In the genomic region with DNA sequence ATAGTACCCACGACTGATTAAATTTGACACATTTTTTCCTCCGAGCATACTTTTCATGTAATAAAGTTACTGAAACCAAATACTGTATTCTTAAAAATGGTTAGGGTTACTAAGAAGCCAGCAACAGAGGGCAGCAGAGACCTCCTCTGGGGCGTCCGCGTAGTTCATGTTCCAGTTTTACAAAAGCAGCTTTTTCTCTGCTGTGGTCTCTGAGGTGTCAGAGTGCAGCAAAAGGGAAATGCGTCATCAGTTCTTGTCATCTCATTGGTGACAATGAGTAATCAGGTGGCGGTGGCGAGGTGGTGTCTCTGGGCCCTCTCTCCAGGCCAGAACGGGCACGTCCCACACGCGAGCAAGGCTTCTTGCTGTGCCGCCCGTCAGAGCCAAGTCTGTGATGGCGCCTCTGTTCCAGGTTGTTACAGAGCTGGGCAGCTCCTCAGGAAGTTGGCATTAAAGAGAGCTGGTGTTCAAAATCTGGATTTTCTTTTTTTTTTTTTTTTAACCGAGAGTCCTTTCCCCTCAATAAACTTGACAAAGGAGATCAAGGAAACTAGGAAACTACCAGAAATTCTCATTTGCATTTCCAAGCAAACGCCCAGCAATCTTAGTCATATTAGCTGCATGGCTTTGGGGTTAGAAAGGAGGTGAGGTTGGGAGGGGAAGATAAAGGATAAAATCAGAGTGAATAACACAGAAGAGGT, we compare ENCODE assay signal across 1 cellular context.
TF ChIP-seq lines count a peak whose summit lies in the region.

No MANE protein-coding gene starts in this region.

TF ChIP-seq in HepG2, 621 proteins besides CTCF, POLR2A, EP300 and RAD21 (continued from another document and continues in another):
- no peak for TF ChIP-seq MLXIP (CRISPR knock-in tag; IDR thresholded peaks at IDR 0.05; ENCODE audit: borderline replicate concordance)
- TF ChIP-seq TBL1XR1 (IDR thresholded peaks at IDR 0.05; ENCODE audit: borderline replicate concordance, low read length, partially characterized antibody): no peak
- TF ChIP-seq ZHX1 (CRISPR knock-in tag; IDR thresholded peaks at IDR 0.05; ENCODE audit: low read depth): peak; percentile 95
- TF ChIP-seq ZBTB38 (CRISPR knock-in tag; IDR thresholded peaks at IDR 0.05): peak; percentile 73
- 0 out of 2 replicates have a peak, but pooled peaks have one; percentile 35 for TF ChIP-seq SOX13 (IDR thresholded peaks at IDR 0.05)
- TF ChIP-seq SOX13 (CRISPR knock-in tag; conservative IDR thresholded peaks at IDR 0.05 in 1 of 2, IDR thresholded peaks at IDR 0.05 in 1 of 2): peak in 1 of 2 experiments; percentile 67; a peak in 1 of 4 replicates
- peak; percentile 33; the same call in 1 of the 2 replicates for TF ChIP-seq HNF1A (IDR thresholded peaks at IDR 0.05; ENCODE audit: low read depth)
- TF ChIP-seq HNF1A (CRISPR knock-in tag; IDR thresholded peaks at IDR 0.05; ENCODE audit: borderline replicate concordance): 0 out of 2 replicates have a peak, but pooled peaks have one; percentile 19
- TF ChIP-seq GMEB2 (CRISPR knock-in tag; IDR thresholded peaks at IDR 0.05; ENCODE audit: low read depth): no peak
- TF ChIP-seq ZNF34 (CRISPR knock-in tag; IDR thresholded peaks at IDR 0.05; ENCODE audit: borderline replicate concordance): no peak
- TF ChIP-seq NR2F2 (IDR thresholded peaks at IDR 0.05; ENCODE audit: borderline replicate concordance, low read depth): peak; percentile 62; the same call in 1 of the 2 replicates
- no peak for TF ChIP-seq CHCHD3 (CRISPR knock-in tag; IDR thresholded peaks at IDR 0.05)
- peak; percentile 69; the same call in 1 of the 2 replicates for TF ChIP-seq ZNF225 (CRISPR knock-in tag; IDR thresholded peaks at IDR 0.05)
- no peak; the same call in 1 of the 2 replicates for TF ChIP-seq ZNF850 (CRISPR knock-in tag; conservative IDR thresholded peaks at IDR 0.05)
- no peak for TF ChIP-seq TOPORS (CRISPR knock-in tag; IDR thresholded peaks at IDR 0.05)
- TF ChIP-seq ZNF143 (CRISPR knock-in tag; IDR thresholded peaks at IDR 0.05): 0 out of 2 replicates have a peak, but pooled peaks have one; percentile 40
- TF ChIP-seq SOX6 (IDR thresholded peaks at IDR 0.05): no peak
- TF ChIP-seq SOX6 (CRISPR knock-in tag; IDR thresholded peaks at IDR 0.05): peak; percentile 79
- no peak for TF ChIP-seq CHD2 (IDR thresholded peaks at IDR 0.05; ENCODE audit: low read depth, low read length)
- no peak for TF ChIP-seq ARID2 (CRISPR knock-in tag; IDR thresholded peaks at IDR 0.05; ENCODE audit: borderline replicate concordance)
- no peak for TF ChIP-seq ZNF777 (CRISPR knock-in tag; IDR thresholded peaks at IDR 0.05)
- TF ChIP-seq CBFB (CRISPR knock-in tag; IDR thresholded peaks at IDR 0.05): no peak
- no peak for TF ChIP-seq SRY (CRISPR knock-in tag; IDR thresholded peaks at IDR 0.05)
- TF ChIP-seq ZKSCAN1 (IDR thresholded peaks at IDR 0.05; ENCODE audit: low read length): 0 out of 2 replicates have a peak, but pooled peaks have one; percentile 7
- TF ChIP-seq RARA (CRISPR knock-in tag; IDR thresholded peaks at IDR 0.05): peak; percentile 57; the same call in 1 of the 2 replicates
- no peak; the same call in 1 of the 2 replicates for TF ChIP-seq ZNF772 (CRISPR knock-in tag; IDR thresholded peaks at IDR 0.05)
- no peak for TF ChIP-seq SNAPC5 (CRISPR knock-in tag; IDR thresholded peaks at IDR 0.05; ENCODE audit: borderline replicate concordance)
- TF ChIP-seq ZSCAN12 (CRISPR knock-in tag; IDR thresholded peaks at IDR 0.05): 0 out of 2 replicates have a peak, but pooled peaks have one; percentile 7
- TF ChIP-seq ZNF513 (CRISPR knock-in tag; conservative IDR thresholded peaks at IDR 0.05): no peak
- TF ChIP-seq ZNF362 (CRISPR knock-in tag; IDR thresholded peaks at IDR 0.05; ENCODE audit: borderline replicate concordance): peak; percentile 16; the same call in 1 of the 2 replicates
- TF ChIP-seq THAP11 (CRISPR knock-in tag; IDR thresholded peaks at IDR 0.05): peak; percentile 83
- TF ChIP-seq, protein P1, sequence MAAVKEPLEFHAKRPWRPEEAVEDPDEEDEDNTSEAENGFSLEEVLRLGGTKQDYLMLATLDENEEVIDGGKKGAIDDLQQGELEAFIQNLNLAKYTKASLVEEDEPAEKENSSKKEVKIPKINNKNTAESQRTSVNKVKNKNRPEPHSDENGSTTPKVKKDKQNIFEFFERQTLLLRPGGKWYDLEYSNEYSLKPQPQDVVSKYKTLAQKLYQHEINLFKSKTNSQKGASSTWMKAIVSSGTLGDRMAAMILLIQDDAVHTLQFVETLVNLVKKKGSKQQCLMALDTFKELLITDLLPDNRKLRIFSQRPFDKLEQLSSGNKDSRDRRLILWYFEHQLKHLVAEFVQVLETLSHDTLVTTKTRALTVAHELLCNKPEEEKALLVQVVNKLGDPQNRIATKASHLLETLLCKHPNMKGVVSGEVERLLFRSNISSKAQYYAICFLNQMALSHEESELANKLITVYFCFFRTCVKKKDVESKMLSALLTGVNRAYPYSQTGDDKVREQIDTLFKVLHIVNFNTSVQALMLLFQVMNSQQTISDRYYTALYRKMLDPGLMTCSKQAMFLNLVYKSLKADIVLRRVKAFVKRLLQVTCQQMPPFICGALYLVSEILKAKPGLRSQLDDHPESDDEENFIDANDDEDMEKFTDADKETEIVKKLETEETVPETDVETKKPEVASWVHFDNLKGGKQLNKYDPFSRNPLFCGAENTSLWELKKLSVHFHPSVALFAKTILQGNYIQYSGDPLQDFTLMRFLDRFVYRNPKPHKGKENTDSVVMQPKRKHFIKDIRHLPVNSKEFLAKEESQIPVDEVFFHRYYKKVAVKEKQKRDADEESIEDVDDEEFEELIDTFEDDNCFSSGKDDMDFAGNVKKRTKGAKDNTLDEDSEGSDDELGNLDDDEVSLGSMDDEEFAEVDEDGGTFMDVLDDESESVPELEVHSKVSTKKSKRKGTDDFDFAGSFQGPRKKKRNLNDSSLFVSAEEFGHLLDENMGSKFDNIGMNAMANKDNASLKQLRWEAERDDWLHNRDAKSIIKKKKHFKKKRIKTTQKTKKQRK (IDR thresholded peaks at IDR 0.05; ENCODE audit: low read length): no peak
- TF ChIP-seq ZNF878 (CRISPR knock-in tag; IDR thresholded peaks at IDR 0.05): peak; percentile 86; the same call in 1 of the 2 replicates
- peak; percentile 86; the same call in 1 of the 2 replicates for TF ChIP-seq ZNF205 (CRISPR knock-in tag; IDR thresholded peaks at IDR 0.05)
- no peak for TF ChIP-seq ZBTB8A (CRISPR knock-in tag; IDR thresholded peaks at IDR 0.05; ENCODE audit: borderline replicate concordance, low read depth)
- TF ChIP-seq CENPT (CRISPR knock-in tag; IDR thresholded peaks at IDR 0.05; ENCODE audit: low read depth): no peak
- TF ChIP-seq ZNF616 (CRISPR knock-in tag; IDR thresholded peaks at IDR 0.05; ENCODE audit: low read depth): no peak
- TF ChIP-seq NFATC3 (CRISPR knock-in tag; IDR thresholded peaks at IDR 0.05): no peak
- peak; percentile 94 for TF ChIP-seq TBX2 (CRISPR knock-in tag; IDR thresholded peaks at IDR 0.05; ENCODE audit: borderline replicate concordance)
- 0 out of 2 replicates have a peak, but pooled peaks have one; percentile 27 for TF ChIP-seq SP140L (CRISPR knock-in tag; IDR thresholded peaks at IDR 0.05; ENCODE audit: borderline replicate concordance)
- peak; percentile 79; the same call in 1 of the 2 replicates for TF ChIP-seq ZSCAN22 (CRISPR knock-in tag; IDR thresholded peaks at IDR 0.05)
- TF ChIP-seq ATM (IDR thresholded peaks at IDR 0.05; ENCODE audit: borderline replicate concordance): no peak
